In the genomic region with DNA sequence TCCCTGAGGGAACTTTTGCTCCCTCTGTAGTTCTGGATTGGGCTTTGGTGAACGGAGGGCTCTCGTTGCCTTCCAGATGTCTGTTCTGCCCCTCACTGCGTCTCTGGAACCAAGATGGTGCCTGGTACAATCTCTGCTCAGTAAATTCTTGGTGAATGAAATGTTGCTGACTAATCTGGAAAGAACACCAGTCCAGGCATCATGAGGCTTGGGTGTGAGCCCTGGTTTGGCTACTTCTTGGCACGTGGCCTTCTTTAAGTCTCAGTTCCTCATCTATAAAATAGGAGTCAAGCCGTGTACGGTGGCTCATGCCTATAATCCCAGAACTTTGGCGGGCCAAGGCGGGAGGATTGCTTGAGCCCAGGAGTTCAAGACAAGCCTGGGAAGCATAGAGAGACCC, we compare ENCODE assay signal across 22 cellular contexts. TPM values are rescaled to one million over a fixed set of nuclear protein-coding genes. Genes with fewer than 3 reads are reported as not detected.
DNase-seq lines count a peak whose midpoint lies in the region; ATAC-seq and TF ChIP-seq lines count a peak whose summit lies in the region.
"Had no signal": no experiment of that assay in that cellular context is flagged by ENCODE, and none has a peak within 500 bp of the region (broad histone marks: within the 10 kb centered on the region; RNA-seq: fewer than 3 reads in every experiment).

No MANE protein-coding gene starts in this region.

- POLR2A ChIA-PET in MCF 10A (lab: Yijun Ruan, JAX) = interaction anchor here (0.7 kb wide), 1 partner anchor 10 kb away, joined by 3 read pairs; no protein-coding TSS in a partner anchor

- H3K79me2 ChIP-seq in mammary epithelial cell (ENCODE audit: insufficient read depth, low read length) (no peaks in the 10 kb centered on the region), OCI-LY3 (ENCODE audit: low read length) (no peaks in the 10 kb centered on the region)

- H3K4me3 ChIP-seq in mammary epithelial cell (replicated peaks in 1 of 3; ENCODE audit: insufficient read depth in 1 of 3, low read depth in 2 of 3, low read length in 3 of 3) = no peak overlapping the region
- no peak overlapping the region for H3K4me3 ChIP-seq in OCI-LY3 (ENCODE audit: low read length)
- no peak overlapping the region for H3K4me3 ChIP-seq in epithelial cell of esophagus (ENCODE audit: low read length)
- H3K4me3 ChIP-seq: cardiac muscle cell, esophagus muscularis mucosa had no signal

- CTCF ChIA-PET in mammary epithelial cell (lab: Charles Lee; ENCODE audit: low non-redundant PET) = interaction anchor here (0.7 kb wide), 1 partner anchor 47 kb away, joined by 3 read pairs; no protein-coding TSS in a partner anchor
- CTCF ChIA-PET in MCF 10A (lab: Yijun Ruan, JAX) = no interaction called here

- H3K4me2 ChIP-seq in mammary epithelial cell (ENCODE audit: insufficient read depth, low read depth, low read length) = no peak overlapping the region
- peak overlapping the region; percentile 28; the same call in 1 of the 2 replicates for H3K4me2 ChIP-seq in OCI-LY3 (ENCODE audit: low read length)

- H3K36me3 ChIP-seq in mammary epithelial cell (ENCODE audit: insufficient read depth, low read length) (no peaks in the 10 kb centered on the region), OCI-LY3 (replicated peaks; ENCODE audit: low read depth, low read length) (no peaks in the 10 kb centered on the region)
- H3K36me3 ChIP-seq: cardiac muscle cell had no signal

- H3K4me1 Mint-ChIP-seq in MCF 10A (ENCODE audit: insufficient read depth, unreplicated experiment) = peaks cover 10% of the 10 kb centered on the region
- H3K4me1 Mint-ChIP-seq: IgD-negative memory B cell had no signal

- H3K27ac ChIP-seq in mammary epithelial cell (ENCODE audit: insufficient read depth, low read depth, low read length) = no peak overlapping the region
- 0 out of 2 replicates have a peak overlapping the region, but pooled peaks have one; percentile 12 for H3K27ac ChIP-seq in OCI-LY3 (ENCODE audit: low read length)
- H3K27ac ChIP-seq: 22Rv1, cardiac muscle cell, esophagus muscularis mucosa had no signal

- H2AFZ ChIP-seq in mammary epithelial cell (ENCODE audit: low read depth, low read length) = no peak overlapping the region
- no peak overlapping the region; the same call in 1 of the 2 replicates for H2AFZ ChIP-seq in OCI-LY3 (ENCODE audit: low read depth, low read length)

- H3K4me3 Mint-ChIP-seq in MCF 10A (ENCODE audit: unreplicated experiment) = no peak overlapping the region
- H3K4me3 Mint-ChIP-seq: activated CD8-positive, alpha-beta T cell treated with anti-CD3 and anti-CD28 coated beads for 36 hours; activated naive CD8-positive, alpha-beta T cell; activated T-cell treated with anti-CD3 and anti-CD28 coated beads, Interleukin-2, amount 50 U/mL, for 72 hours; IgD-negative memory B cell; T-helper 17 cell had no signal

- H3K4me1 ChIP-seq in mammary epithelial cell (ENCODE audit: insufficient read depth, low read length) = peaks cover 17% of the 10 kb centered on the region
- H3K4me1 ChIP-seq in OCI-LY3 (ENCODE audit: low read length) = peaks cover 12% of the 10 kb centered on the region

- no peaks in the 10 kb centered on the region for H4K20me1 ChIP-seq in mammary epithelial cell (ENCODE audit: insufficient read depth, low read length)
- no peaks in the 10 kb centered on the region for H4K20me1 ChIP-seq in OCI-LY3 (ENCODE audit: insufficient read depth, low read length)

- intact Hi-C loops in mammary epithelial cell (cut with micrococcal nuclease) (no loop called here), MCF 10A (cut with micrococcal nuclease) (no loop called here)

- no peak for TF ChIP-seq CTCF in mammary epithelial cell (conservative IDR thresholded peaks at IDR 0.05 in 1 of 2, IDR thresholded peaks at IDR 0.05 in 1 of 2; ENCODE audit: extremely low read depth in 1 of 2, insufficient read depth in 1 of 2, low read depth in 1 of 2, low read length in 2 of 2)
- TF ChIP-seq CTCF in MCF 10A (IDR thresholded peaks at IDR 0.05; ENCODE audit: unreplicated experiment) = no peak
- TF ChIP-seq CTCF in OCI-LY3 (IDR thresholded peaks at IDR 0.05; ENCODE audit: low read depth, low read length) = no peak
- no peak for TF ChIP-seq CTCF in epithelial cell of esophagus (IDR thresholded peaks at IDR 0.05; ENCODE audit: insufficient read depth, low read depth, low read length, missing control alignments)

- ATAC-seq in HG03342 (IDR thresholded peaks at IDR 0.05; ENCODE audit: unreplicated experiment) (no peak), GM21825 (IDR thresholded peaks at IDR 0.05; ENCODE audit: unreplicated experiment) (no peak)
- ATAC-seq: activated CD8-positive, alpha-beta T cell treated with anti-CD3 and anti-CD28 coated beads for 36 hours; activated T-cell treated with anti-CD3 and anti-CD28 coated beads, Interleukin-2, amount 50 U/mL, for 72 hours; T-helper 17 cell had no signal

- BruUV-seq in mammary epithelial cell (replicated peaks; lab: Mats Ljungman, UMichigan) = no TSS peak
- BruUV-seq in MCF 10A (replicated peaks; lab: Mats Ljungman, UMichigan) = no TSS peak

- no peaks in the 10 kb centered on the region for H3K27me3 Mint-ChIP-seq in MCF 10A (ENCODE audit: insufficient read depth, unreplicated experiment)

- no peaks in the 10 kb centered on the region for H3K9me3 Mint-ChIP-seq in MCF 10A (ENCODE audit: unreplicated experiment)
- H3K9me3 Mint-ChIP-seq: activated CD8-positive, alpha-beta T cell treated with anti-CD3 and anti-CD28 coated beads for 36 hours; activated T-cell treated with anti-CD3 and anti-CD28 coated beads, Interleukin-2, amount 50 U/mL, for 72 hours; IgD-negative memory B cell had no signal

- 98% methylated on average over 7 of the region's 8 CpGs for WGBS in mammary epithelial cell (ENCODE audit: low coverage, missing lambda C conversion rate)

- H3K27ac Mint-ChIP-seq in MCF 10A (ENCODE audit: low read depth, unreplicated experiment) = no peak overlapping the region
- H3K27ac Mint-ChIP-seq: activated CD8-positive, alpha-beta T cell treated with anti-CD3 and anti-CD28 coated beads for 36 hours; activated naive CD8-positive, alpha-beta T cell; activated T-cell treated with anti-CD3 and anti-CD28 coated beads, Interleukin-2, amount 50 U/mL, for 72 hours; IgD-negative memory B cell; T-helper 17 cell had no signal

- DNase-seq in mammary epithelial cell = peak; percentile 30
- no peak for DNase-seq in MCF 10A (ENCODE audit: unreplicated experiment)
- DNase-seq in epithelial cell of esophagus (ENCODE audit: low read depth) = peak; percentile 47
- peak; percentile 52 for DNase-seq in stromal cell of bone marrow (ENCODE audit: low read depth)
- no peak for DNase-seq in globus pallidus (ENCODE audit: low spot score)
- DNase-seq: activated CD8-positive, alpha-beta T cell treated with anti-CD3 and anti-CD28 coated beads for 36 hours; activated T-cell treated with anti-CD3 and anti-CD28 coated beads, Interleukin-2, amount 50 U/mL, for 72 hours; C1 segment of cervical spinal cord; DMS 273 treated with DMSO at 0.1 percent for 48 hours; NCI-H1048; NCI-H2081 treated with DMSO at 0.1 percent for 48 hours; NCI-H524; SIG-M5; T-helper 17 cell had no signal

- H3K9ac ChIP-seq in mammary epithelial cell (ENCODE audit: insufficient read depth, low read length) (no peak overlapping the region), OCI-LY3 (ENCODE audit: low read length) (no peak overlapping the region)

- H3K36me3 Mint-ChIP-seq in MCF 10A (ENCODE audit: insufficient read depth, unreplicated experiment) = no peaks in the 10 kb centered on the region
- H3K36me3 Mint-ChIP-seq: activated naive CD8-positive, alpha-beta T cell; IgD-negative memory B cell had no signal

- H3K27me3 ChIP-seq in mammary epithelial cell (ENCODE audit: insufficient read depth, low read length) (peaks cover 3% of the 10 kb centered on the region), OCI-LY3 (ENCODE audit: low read depth, low read length) (no peaks in the 10 kb centered on the region)

- dilution Hi-C loops in mammary epithelial cell (cut with HindIII; ENCODE audit: low sequenced_read_pairs) = loop anchor here (10.0 kb wide), 1 partner anchor 144 kb away; no protein-coding TSS in a partner anchor

- H3K9me3 ChIP-seq in mammary epithelial cell (replicated peaks; ENCODE audit: insufficient read depth, low read length) (no peaks in the 10 kb centered on the region), OCI-LY3 (ENCODE audit: insufficient read depth, low read length) (no peaks in the 10 kb centered on the region)
- H3K9me3 ChIP-seq: esophagus muscularis mucosa had no signal

- in situ Hi-C loops in mammary epithelial cell (cut with MboI; ENCODE audit: low sequenced_read_pairs in 2 of 2) = no loop called here

RNA-seq across cellular contexts. Expression of a gene that starts 4.3 kb away (rescaled TPM):
- total RNA-seq in mammary epithelial cell (under 1 TPM; 0.38 to 0.83 TPM), MCF 10A (2022) (0.10 TPM in 1 of 2 replicates, not detected in the other)
- polyA plus RNA-seq in mammary epithelial cell = 0.06 TPM
- polyA minus RNA-seq in mammary epithelial cell = not detected

RNA-seq across cellular contexts. Expression of a gene that starts 34.9 kb away (rescaled TPM):
- total RNA-seq in mammary epithelial cell (not detected), MCF 10A (2022) (0.20 and 0.30 TPM in 2 replicates)
- not detected for polyA plus RNA-seq in mammary epithelial cell
- not detected for polyA minus RNA-seq in mammary epithelial cell
- polyA plus RNA-seq: IgD-negative memory B cell had no signal

RNA-seq across cellular contexts. Expression of a gene that starts 45.2 kb away (rescaled TPM):
- total RNA-seq in mammary epithelial cell (10 to 100 TPM in 1 of 2 donors, 1 to 10 TPM in 1; 8.3 to 32.6 TPM), MCF 10A (2022) (19.1 and 29.9 TPM in 2 replicates)
- 15.1 TPM for polyA plus RNA-seq in mammary epithelial cell
- polyA minus RNA-seq in mammary epithelial cell = 13.6 TPM

Comparison
In these comparisons a context has a peak if more than half of its experiments do, and no peak if none do; other contexts are left out.
1. DNase-seq: peak in mammary epithelial cell (single experiment), epithelial cell of esophagus (single experiment) and stromal cell of bone marrow (single experiment); none in MCF 10A (single experiment) and globus pallidus (single experiment).